21 cellular contexts compared by ENCODE assay signal in the genomic region with DNA sequence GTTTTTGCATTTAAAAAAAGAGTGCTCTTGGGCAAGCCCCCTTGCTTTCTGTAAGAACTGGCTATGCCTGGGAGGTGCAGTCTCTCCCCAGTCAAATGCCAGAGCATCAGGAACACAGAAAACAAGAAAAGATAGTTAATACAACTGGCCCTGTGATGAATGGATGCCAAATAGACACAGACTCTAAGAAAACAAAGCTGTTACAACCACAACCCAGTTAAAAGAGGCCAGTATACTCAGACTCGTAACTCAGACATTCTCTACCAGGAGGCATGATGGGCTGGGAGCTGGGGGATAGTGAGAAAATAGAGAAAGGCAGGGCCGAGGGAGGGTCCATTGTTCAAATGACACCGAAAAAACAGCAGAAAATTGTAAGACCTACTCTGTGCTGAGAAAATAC. TPM values are rescaled to one million over a fixed set of nuclear protein-coding genes. Genes with fewer than 3 reads are reported as not detected.
"Had no signal": no experiment of that assay in that cellular context is flagged by ENCODE, and none has a peak within 500 bp of the region (broad histone marks: within the 10 kb centered on the region; RNA-seq: fewer than 3 reads in every experiment).

No MANE protein-coding gene starts in this region.

- DNase-seq: activated CD8-positive, alpha-beta memory T cell treated with anti-CD3 and anti-CD28 coated beads, Interleukin-2, amount 50 U/mL, for 4 hours; activated T-cell treated with anti-CD3 and anti-CD28 coated beads, Interleukin-2, amount 50 U/mL, for 24 hours; brain microvascular endothelial cell; effector memory CD8-positive, alpha-beta T cell; gastrocnemius medialis; hypothalamus; occipital lobe; stimulated activated CD4-positive, alpha-beta T cell treated with anti-CD3 and anti-CD28 coated beads, Interleukin-1b, Interleukin-23, amount 100 ng/mL, for 48 hours; T-helper 1 cell; T-helper 9 cell had no signal

- H3K9me3 ChIP-seq: gastrocnemius medialis, tibial nerve had no signal

- H3K4me3 ChIP-seq: gastrocnemius medialis, skin epidermis, tibial nerve had no signal

- ATAC-seq: effector memory CD8-positive, alpha-beta T cell; esophagus mucosa; gastrocnemius medialis had no signal

- H3K27ac Mint-ChIP-seq: activated naive CD8-positive, alpha-beta T cell treated with anti-CD3 and anti-CD28 coated beads, Interleukin-2, amount 10 ng/mL, durations not matched to agents 7 days and 5 days; activated T-cell treated with anti-CD3 and anti-CD28 coated beads, Interleukin-2, amount 50 U/mL, for 24 hours; activated T-helper 17 cell treated with anti-CD3 and anti-CD28 coated beads, Interleukin-2, amount 50 U/mL, for 72 hours; effector memory CD8-positive, alpha-beta T cell; memory B cell; stimulated activated naive CD8-positive, alpha-beta T cell treated with anti-CD3 and anti-CD28 coated beads, Interleukin-15, Interleukin-2, amounts not matched to agents 100 ng/mL and 50 ng/mL, for 24 hours; WTC11 had no signal

- H3K27ac ChIP-seq: brain microvascular endothelial cell, gastrocnemius medialis had no signal

- H3K9me3 Mint-ChIP-seq: activated naive CD8-positive, alpha-beta T cell treated with anti-CD3 and anti-CD28 coated beads, Interleukin-2, amount 10 ng/mL, durations not matched to agents 7 days and 5 days; activated T-cell treated with anti-CD3 and anti-CD28 coated beads, Interleukin-2, amount 50 U/mL, for 24 hours; activated T-helper 17 cell treated with anti-CD3 and anti-CD28 coated beads, Interleukin-2, amount 50 U/mL, for 72 hours; effector memory CD8-positive, alpha-beta T cell; memory B cell; stimulated activated naive CD8-positive, alpha-beta T cell treated with anti-CD3 and anti-CD28 coated beads, Interleukin-15, Interleukin-2, amounts not matched to agents 100 ng/mL and 50 ng/mL, for 24 hours; WTC11 had no signal

- H3K36me3 ChIP-seq: brain microvascular endothelial cell, gastrocnemius medialis, tibial nerve had no signal

- H3K4me1 ChIP-seq: gastrocnemius medialis had no signal

- H3K27me3 ChIP-seq: brain microvascular endothelial cell, gastrocnemius medialis, tibial nerve had no signal

- H3K36me3 Mint-ChIP-seq: activated naive CD8-positive, alpha-beta T cell treated with anti-CD3 and anti-CD28 coated beads, Interleukin-2, amount 10 ng/mL, durations not matched to agents 7 days and 5 days; WTC11 had no signal

- H3K4me3 Mint-ChIP-seq: activated naive CD8-positive, alpha-beta T cell treated with anti-CD3 and anti-CD28 coated beads, Interleukin-2, amount 10 ng/mL, durations not matched to agents 7 days and 5 days; activated T-cell treated with anti-CD3 and anti-CD28 coated beads, Interleukin-2, amount 50 U/mL, for 24 hours; activated T-helper 17 cell treated with anti-CD3 and anti-CD28 coated beads, Interleukin-2, amount 50 U/mL, for 72 hours; effector memory CD8-positive, alpha-beta T cell; memory B cell; neural crest cell; stimulated activated naive CD8-positive, alpha-beta T cell treated with anti-CD3 and anti-CD28 coated beads, Interleukin-15, Interleukin-2, amounts not matched to agents 100 ng/mL and 50 ng/mL, for 24 hours; WTC11 had no signal

- H3K27me3 Mint-ChIP-seq: activated T-cell treated with anti-CD3 and anti-CD28 coated beads, Interleukin-2, amount 50 U/mL, for 24 hours; activated T-helper 17 cell treated with anti-CD3 and anti-CD28 coated beads, Interleukin-2, amount 50 U/mL, for 72 hours; effector memory CD8-positive, alpha-beta T cell; stimulated activated naive CD8-positive, alpha-beta T cell treated with anti-CD3 and anti-CD28 coated beads, Interleukin-15, Interleukin-2, amounts not matched to agents 100 ng/mL and 50 ng/mL, for 24 hours had no signal

RNA-seq across cellular contexts. Expression of gene C1QTNF7, which starts 32.5 kb away (rescaled TPM):
- total RNA-seq: activated naive CD8-positive, alpha-beta T cell treated with anti-CD3 and anti-CD28 coated beads, Interleukin-2, amount 10 ng/mL, durations not matched to agents 7 days and 5 days; activated T-helper 17 cell treated with anti-CD3 and anti-CD28 coated beads, Interleukin-2, amount 50 U/mL, for 72 hours; dermis microvascular lymphatic vessel endothelial cell; endothelial cell of umbilical vein; neural crest cell had no signal
